11 cellular contexts compared by ENCODE assay signal in the genomic region with DNA sequence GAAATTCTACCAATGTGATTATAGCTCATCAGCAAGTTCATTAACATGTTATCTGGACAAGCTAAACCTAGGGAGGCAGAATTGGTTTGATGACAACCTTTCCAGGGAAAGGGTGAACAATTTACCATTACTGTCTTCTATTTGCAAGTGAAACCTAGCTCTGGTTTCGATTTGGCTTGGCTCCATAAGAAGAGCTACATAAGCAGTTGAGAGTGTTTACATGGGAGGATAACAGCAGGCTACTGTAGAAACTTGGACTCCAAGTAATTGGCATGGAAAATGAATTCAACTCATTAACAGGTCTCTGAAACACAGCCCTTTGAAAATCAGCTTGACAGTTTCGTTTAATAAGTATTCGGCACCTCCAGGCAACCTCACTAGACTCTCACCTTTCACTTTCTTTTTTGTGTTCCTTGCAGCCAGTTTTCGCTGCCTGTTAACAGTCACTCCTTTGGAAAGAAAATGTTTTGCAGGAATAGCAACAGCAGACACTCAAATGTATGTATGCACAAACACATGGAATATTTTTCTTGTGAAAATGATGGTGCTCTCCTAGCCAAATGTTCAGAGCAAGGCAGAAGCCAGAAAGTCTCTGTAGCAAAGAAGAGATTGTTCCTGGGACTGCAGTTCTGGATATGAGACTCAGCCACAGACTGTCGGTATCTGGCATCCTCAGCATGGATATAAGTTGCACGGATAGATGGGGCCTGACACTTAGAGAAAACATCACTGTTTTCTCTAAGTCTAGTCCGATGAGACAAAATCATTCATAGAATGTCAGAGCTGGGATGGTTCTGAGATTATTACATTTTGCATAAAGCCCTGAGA. TPM values are rescaled to one million over a fixed set of nuclear protein-coding genes. Genes with fewer than 3 reads are reported as not detected.
DNase-seq lines count a peak whose midpoint lies in the region; ATAC-seq and TF ChIP-seq lines count a peak whose summit lies in the region.
"Had no signal": no experiment of that assay in that cellular context is flagged by ENCODE, and none has a peak within 500 bp of the region (broad histone marks: within the 10 kb centered on the region; RNA-seq: fewer than 3 reads in every experiment).

No MANE protein-coding gene starts in this region.

- no peak overlapping the region for H3K27ac Mint-ChIP-seq in activated CD4-positive, alpha-beta T cell treated with anti-CD3 and anti-CD28 coated beads, Interleukin-2, amount 10 ng/mL, durations not matched to agents 24 days and 14 days
- H3K27ac Mint-ChIP-seq in activated CD4-positive, alpha-beta memory T cell treated with anti-CD3 and anti-CD28 coated beads, Interleukin-2, amount 10 ng/mL, durations not matched to agents 7 days and 5 days: no peak overlapping the region

- peak; percentile 42 for DNase-seq in activated CD4-positive, alpha-beta T cell treated with anti-CD3 and anti-CD28 coated beads, Interleukin-2, amount 10 ng/mL, durations not matched to agents 24 days and 14 days
- no peak for DNase-seq in activated CD4-positive, alpha-beta T cell treated with anti-CD3 and anti-CD28 coated beads for 4 hours
- no peak for DNase-seq in activated CD4-positive, alpha-beta memory T cell treated with anti-CD3 and anti-CD28 coated beads, Interleukin-2, amount 10 ng/mL, durations not matched to agents 7 days and 5 days
- DNase-seq in pons (ENCODE audit: low spot score) (peak; percentile 5), NCI-H82 treated with DMSO at 0.1 percent for 48 hours (lab: John Stamatoyannopoulos, UW; ENCODE audit: unreplicated experiment) (no peak), GM13976 (ENCODE audit: low spot score) (no peak), cerebellum (ENCODE audit: low spot score) (no peak)
- DNase-seq: H7, tibial artery had no signal

- CTCF ChIA-PET in activated CD4-positive, alpha-beta memory T cell treated with anti-CD3 and anti-CD28 coated beads, Interleukin-2, amount 10 ng/mL, durations not matched to agents 7 days and 5 days (lab: Charles Lee): no interaction called here

- H3K9me3 Mint-ChIP-seq in activated CD4-positive, alpha-beta T cell treated with anti-CD3 and anti-CD28 coated beads, Interleukin-2, amount 10 ng/mL, durations not matched to agents 24 days and 14 days: no peaks in the 10 kb centered on the region
- H3K9me3 Mint-ChIP-seq in activated CD4-positive, alpha-beta memory T cell treated with anti-CD3 and anti-CD28 coated beads, Interleukin-2, amount 10 ng/mL, durations not matched to agents 7 days and 5 days: no peaks in the 10 kb centered on the region

- no peaks in the 10 kb centered on the region for H3K36me3 Mint-ChIP-seq in activated CD4-positive, alpha-beta T cell treated with anti-CD3 and anti-CD28 coated beads, Interleukin-2, amount 10 ng/mL, durations not matched to agents 24 days and 14 days (ENCODE audit: low read depth)
- H3K36me3 Mint-ChIP-seq in activated CD4-positive, alpha-beta memory T cell treated with anti-CD3 and anti-CD28 coated beads, Interleukin-2, amount 10 ng/mL, durations not matched to agents 7 days and 5 days (ENCODE audit: low read depth): no peaks in the 10 kb centered on the region

- ATAC-seq in HG03139 (IDR thresholded peaks at IDR 0.05; ENCODE audit: unreplicated experiment): peak; percentile 71

- in situ Hi-C loops in GM13976 (cut with MboI; ENCODE audit: low sequenced_read_pairs, unreplicated experiment): no loop called here

- peak overlapping the region; percentile 67 for H3K4me3 Mint-ChIP-seq in activated CD4-positive, alpha-beta T cell treated with anti-CD3 and anti-CD28 coated beads, Interleukin-2, amount 10 ng/mL, durations not matched to agents 24 days and 14 days
- peak overlapping the region; percentile 52 for H3K4me3 Mint-ChIP-seq in activated CD4-positive, alpha-beta memory T cell treated with anti-CD3 and anti-CD28 coated beads, Interleukin-2, amount 10 ng/mL, durations not matched to agents 7 days and 5 days

- no peak for TF ChIP-seq CTCF in GM13976 (IDR thresholded peaks at IDR 0.05; ENCODE audit: borderline replicate concordance, control extremely low read depth, extremely low read depth, insufficient read depth, missing control alignments)

- POLR2A ChIA-PET in activated CD4-positive, alpha-beta memory T cell treated with anti-CD3 and anti-CD28 coated beads, Interleukin-2, amount 10 ng/mL, durations not matched to agents 7 days and 5 days (lab: Charles Lee): no interaction called here

- no peaks in the 10 kb centered on the region for H3K27me3 Mint-ChIP-seq in activated CD4-positive, alpha-beta T cell treated with anti-CD3 and anti-CD28 coated beads, Interleukin-2, amount 10 ng/mL, durations not matched to agents 24 days and 14 days
- H3K27me3 Mint-ChIP-seq in activated CD4-positive, alpha-beta memory T cell treated with anti-CD3 and anti-CD28 coated beads, Interleukin-2, amount 10 ng/mL, durations not matched to agents 7 days and 5 days: no peaks in the 10 kb centered on the region

- intact Hi-C loops in activated CD4-positive, alpha-beta T cell treated with anti-CD3 and anti-CD28 coated beads, Interleukin-2, amount 10 ng/mL, durations not matched to agents 24 days and 14 days (cut with micrococcal nuclease): no loop called here

- no peaks in the 10 kb centered on the region for H3K4me1 Mint-ChIP-seq in activated CD4-positive, alpha-beta T cell treated with anti-CD3 and anti-CD28 coated beads, Interleukin-2, amount 10 ng/mL, durations not matched to agents 24 days and 14 days
- no peaks in the 10 kb centered on the region for H3K4me1 Mint-ChIP-seq in activated CD4-positive, alpha-beta memory T cell treated with anti-CD3 and anti-CD28 coated beads, Interleukin-2, amount 10 ng/mL, durations not matched to agents 7 days and 5 days

RNA-seq across cellular contexts. Expression of gene POU3F4, which starts 27.5 kb away (rescaled TPM):
- total RNA-seq in activated CD4-positive, alpha-beta T cell treated with anti-CD3 and anti-CD28 coated beads, Interleukin-2, amount 10 ng/mL, durations not matched to agents 24 days and 14 days: not detected in 2 replicates
- total RNA-seq in activated CD4-positive, alpha-beta memory T cell treated with anti-CD3 and anti-CD28 coated beads, Interleukin-2, amount 10 ng/mL, durations not matched to agents 7 days and 5 days: not detected
- total RNA-seq in cerebellum: 6.8 TPM
- total RNA-seq: pulmonary artery endothelial cell had no signal

Comparison
In these comparisons a context has a peak if more than half of its experiments do, and no peak if none do; other contexts are left out.
1. DNase-seq: peak in activated CD4-positive, alpha-beta T cell treated with anti-CD3 and anti-CD28 coated beads, Interleukin-2, amount 10 ng/mL, durations not matched to agents 24 days and 14 days (single experiment) and pons (single experiment); none in activated CD4-positive, alpha-beta T cell treated with anti-CD3 and anti-CD28 coated beads for 4 hours (0 of 2), activated CD4-positive, alpha-beta memory T cell treated with anti-CD3 and anti-CD28 coated beads, Interleukin-2, amount 10 ng/mL, durations not matched to agents 7 days and 5 days (single experiment), NCI-H82 treated with DMSO at 0.1 percent for 48 hours (single experiment), GM13976 (single experiment) and cerebellum (single experiment).